11 cellular contexts compared by ENCODE assay signal in the genomic region with DNA sequence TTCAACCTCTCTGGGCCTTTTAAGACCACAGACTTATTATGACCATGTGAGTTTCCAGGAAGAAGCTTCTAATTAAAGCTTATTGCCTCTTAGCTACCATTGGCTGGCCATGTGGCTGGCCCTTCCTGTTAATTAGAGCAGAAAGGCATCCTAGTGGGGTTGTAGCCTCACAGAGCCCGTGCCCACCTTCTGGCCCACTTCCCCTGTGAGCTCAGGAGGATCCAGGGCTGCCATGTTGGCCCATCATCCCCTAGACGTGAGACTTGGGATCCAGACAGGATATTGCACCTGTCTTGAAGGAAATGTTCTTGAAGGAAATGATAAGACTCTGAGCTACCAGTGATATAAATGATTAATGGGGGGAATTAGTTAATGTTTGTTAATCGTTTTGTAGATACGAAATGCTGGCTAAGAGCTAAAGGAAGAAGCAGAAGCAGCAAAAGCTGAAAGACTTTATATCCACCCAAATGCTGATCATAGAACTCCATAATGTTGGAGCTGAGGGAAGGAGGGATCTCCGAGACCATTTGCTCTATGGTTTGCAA.
"Had no signal": no experiment of that assay in that cellular context is flagged by ENCODE, and none has a peak within 500 bp of the region (broad histone marks: within the 10 kb centered on the region; RNA-seq: fewer than 3 reads in every experiment).

No MANE protein-coding gene starts in this region.

- H3K4me3 ChIP-seq: GM23248, GM23338, HAP-1 had no signal

- H3K36me3 ChIP-seq: HAP-1 had no signal

- FAIRE-seq: H1, H54 had no signal

- H3K9me3 ChIP-seq: HAP-1 had no signal

- H3K4me1 ChIP-seq: HAP-1 had no signal

- H3K27ac ChIP-seq: GM23248 had no signal

- H3K9ac ChIP-seq: GM23248 had no signal

- DNase-seq: GM23248, GOT3, H7, H9, HCEC 1CT, HFFc6 had no signal

- ATAC-seq: GM23338, HCT116 had no signal
